In genomic region chr4:184267673-184268573, GRCh38 we compare ENCODE assay signal across 8 cellular contexts. TPM values are rescaled to one million over a fixed set of nuclear protein-coding genes. Genes with fewer than 3 reads are reported as not detected.
DNase-seq lines count a peak whose midpoint lies in the region; ATAC-seq, FAIRE-seq and TF ChIP-seq lines count a peak whose summit lies in the region.

No MANE protein-coding gene starts in this region.

- no peak for FAIRE-seq in frontal cortex (lab: Jason Lieb, UNC)

- H3K4me1 ChIP-seq in heart right ventricle = peaks cover 0 to 47% (median 7%) of the 10 kb centered on the region in 9 donors

- no peaks in the 10 kb centered on the region for H3K27me3 Mint-ChIP-seq in activated naive CD4-positive, alpha-beta T cell treated with anti-CD3 and anti-CD28 coated beads for 36 hours (ENCODE audit: low read depth)

- ATAC-seq in GM19324 (IDR thresholded peaks at IDR 0.05; ENCODE audit: low FRiP score, unreplicated experiment) = peak; percentile 83
- ATAC-seq in HG03439 (IDR thresholded peaks at IDR 0.05; ENCODE audit: unreplicated experiment) = peak; percentile 73
- peak in 7 of 8 donors; percentile 20 to 71 (median 56) for ATAC-seq in heart right ventricle

- H3K9me3 ChIP-seq in heart right ventricle = no peaks in the 10 kb centered on the region

- TF ChIP-seq CTCF in heart right ventricle (IDR thresholded peaks at IDR 0.05) = no peak

- intact Hi-C loops in activated naive CD4-positive, alpha-beta T cell treated with anti-CD3 and anti-CD28 coated beads for 36 hours (cut with micrococcal nuclease) = loop anchor here (1.0 to 10.0 kb wide), 15 partner anchors 13 to 867 kb away; partner anchors contain the start of genes CASP3, IRF2 and PRIMPOL
- intact Hi-C loops in heart right ventricle (cut with DNase I) = loop anchor here in 7 of 10 donors (5.0 to 10.0 kb wide), 7 partner anchors 117 to 379 kb away; partner anchors contain the start of genes CASP3 (in 3 of the 7), IRF2 (in 3 of the 7) and PRIMPOL (in 3 of the 7)

- no peaks in the 10 kb centered on the region for H3K36me3 ChIP-seq in heart right ventricle

- peak overlapping the region in 6 of 10 donors; percentile 12 to 48 (median 31) for H3K4me3 ChIP-seq in heart right ventricle

- DNase-seq in Ammon's horn (ENCODE audit: low spot score) (peak; percentile 53), SHP77 (lab: John Stamatoyannopoulos, UW) (peak; percentile 33 to 63), heart right ventricle (peak in 1 of 2 donors; percentile 57), frontal cortex (ENCODE audit: low spot score in 2 of 2) (no peak)
- peak; percentile 89 for DNase-seq in activated naive CD4-positive, alpha-beta T cell treated with anti-CD3 and anti-CD28 coated beads for 36 hours
- peak in 3 of 4 experiments; percentile 51 to 67 (median 56) for DNase-seq in stimulated activated CD4-positive, alpha-beta T cell treated with anti-CD3 and anti-CD28 coated beads, Interleukin-1b, Interleukin-23, amount 100 ng/mL, for 24 hours (ENCODE audit: low read depth in 4 of 4, low spot score in 1 of 4)

- peak overlapping the region in 5 of 10 donors; percentile 63 to 93 (median 73) for H3K27ac ChIP-seq in heart right ventricle

- H3K9me3 Mint-ChIP-seq in activated naive CD4-positive, alpha-beta T cell treated with anti-CD3 and anti-CD28 coated beads for 36 hours = no peaks in the 10 kb centered on the region

- no peaks in the 10 kb centered on the region for H3K27me3 ChIP-seq in heart right ventricle

- CTCF ChIA-PET in activated naive CD4-positive, alpha-beta T cell treated with anti-CD3 and anti-CD28 coated beads for 36 hours (lab: Charles Lee) = interaction anchor here (1.0 to 8.2 kb wide), 6 partner anchors 14 to 249 kb away, joined by 3 to 131 read pairs (median 4); no protein-coding TSS in a partner anchor

- H3K4me3 Mint-ChIP-seq in activated naive CD4-positive, alpha-beta T cell treated with anti-CD3 and anti-CD28 coated beads for 36 hours = peak overlapping the region; percentile 58

- H3K27ac Mint-ChIP-seq in activated naive CD4-positive, alpha-beta T cell treated with anti-CD3 and anti-CD28 coated beads for 36 hours = peak overlapping the region; percentile 85

- WGBS in heart right ventricle, 2 donors = 68 to 80% methylated on average over 22 of the region's 22 CpGs

- peaks cover 59% of the 10 kb centered on the region for H3K4me1 Mint-ChIP-seq in activated naive CD4-positive, alpha-beta T cell treated with anti-CD3 and anti-CD28 coated beads for 36 hours (ENCODE audit: low read depth)

- H3K36me3 Mint-ChIP-seq in activated naive CD4-positive, alpha-beta T cell treated with anti-CD3 and anti-CD28 coated beads for 36 hours (ENCODE audit: low read depth) = no peaks in the 10 kb centered on the region

RNA-seq across cellular contexts. Expression of gene ENPP6, which starts 50.2 kb away (rescaled TPM):
- total RNA-seq in activated naive CD4-positive, alpha-beta T cell treated with anti-CD3 and anti-CD28 coated beads for 36 hours = not detected
- under 1 TPM in 7 of 10 donors, not detected in 3; 0.05 to 0.68 (median 0.07) TPM for total RNA-seq in heart right ventricle
- under 1 TPM; 0.03 to 0.07 TPM for polyA plus RNA-seq in heart right ventricle
- 1.6 TPM for total RNA-seq in frontal cortex

Comparison
In these comparisons a context has a peak if more than half of its experiments do, and no peak if none do; other contexts are left out.
1. DNase-seq: peak in Ammon's horn (single experiment), SHP77 (2 of 2), activated naive CD4-positive, alpha-beta T cell treated with anti-CD3 and anti-CD28 coated beads for 36 hours (single experiment) and stimulated activated CD4-positive, alpha-beta T cell treated with anti-CD3 and anti-CD28 coated beads, Interleukin-1b, Interleukin-23, amount 100 ng/mL, for 24 hours (3 of 4); none in frontal cortex (0 of 2).
2. Peak in every context shown above with its lines, with median percentiles within 50 percentile points of each other: ATAC-seq.